Comparison of ENCODE assay signal across 18 cellular contexts in genomic region chr1:56676571-56677035, GRCh38. TPM values are rescaled to one million over a fixed set of nuclear protein-coding genes. Genes with fewer than 3 reads are reported as not detected.
A peak's percentile ranks its signal among the peaks of the same experiment; 100 is the strongest.
DNase-seq lines count a peak whose midpoint lies in the region; ATAC-seq, FAIRE-seq and TF ChIP-seq lines count a peak whose summit lies in the region.
"Had no signal": no experiment of that assay in that cellular context is flagged by ENCODE, and none has a peak within 500 bp of the region (broad histone marks: within the 10 kb centered on the region; RNA-seq: fewer than 3 reads in every experiment).

No MANE protein-coding gene starts in this region.

- no peak for ATAC-seq in left ventricle myocardium superior
- ATAC-seq: activated T-cell treated with anti-CD3 and anti-CD28 coated beads, Interleukin-2, amount 50 U/mL, for 72 hours had no signal

- DNase-seq in DMS53 treated with DMSO at 0.1 percent for 48 hours (lab: John Stamatoyannopoulos, UW; ENCODE audit: unreplicated experiment) = peak; percentile 86
- DNase-seq in M059J (ENCODE audit: low read depth) = peak; percentile 94
- DNase-seq in dedifferentiated amniotic fluid mesenchymal stem cell (ENCODE audit: extremely low spot score) = peak; percentile 51
- DNase-seq in osteoblast (ENCODE audit: insufficient read length, low spot score, missing footprints) = peak; percentile 81
- no peak for DNase-seq in left ventricle myocardium superior
- DNase-seq in BE2C = no peak
- no peak for DNase-seq in frontal cortex (ENCODE audit: low spot score in 2 of 2)
- DNase-seq in globus pallidus (ENCODE audit: low spot score) = no peak
- DNase-seq: activated T-cell treated with anti-CD3 and anti-CD28 coated beads, Interleukin-2, amount 50 U/mL, for 72 hours; central memory CD4-positive, alpha-beta T cell; DMS153; heart left ventricle; NCI-H2081 treated with DMSO at 0.1 percent for 48 hours; tibial artery had no signal

- intact Hi-C loops in left ventricle myocardium superior (cut with micrococcal nuclease) = no loop called here

- FAIRE-seq in frontal cortex (lab: Jason Lieb, UNC) = no peak
- FAIRE-seq: GM18507 had no signal

- H3K79me2 ChIP-seq in osteoblast (ENCODE audit: insufficient read depth, low read length) = no peaks in the 10 kb centered on the region

- H3K27ac ChIP-seq in osteoblast (ENCODE audit: low read depth, low read length) = no peak overlapping the region
- H3K27ac ChIP-seq: prostate gland, tibial artery, VCaP had no signal

- no peak overlapping the region for H3K4me2 ChIP-seq in osteoblast (ENCODE audit: insufficient read depth, low read length)

- H3K9me3 ChIP-seq in osteoblast (ENCODE audit: low read depth, low read length) (no peaks in the 10 kb centered on the region), BE2C (no peaks in the 10 kb centered on the region)
- H3K9me3 ChIP-seq: heart left ventricle, prostate gland, tibial artery had no signal

- H3K4me1 ChIP-seq in osteoblast (ENCODE audit: insufficient read depth, low read length) = peaks cover 3% of the 10 kb centered on the region
- no peaks in the 10 kb centered on the region for H3K4me1 ChIP-seq in BE2C
- H3K4me1 ChIP-seq: prostate gland, tibial artery had no signal

- H2AFZ ChIP-seq in osteoblast (ENCODE audit: low read length) = no peak overlapping the region

- H4K20me1 ChIP-seq in osteoblast (ENCODE audit: insufficient read depth, low read length) = no peaks in the 10 kb centered on the region

- H3K27me3 ChIP-seq in osteoblast (ENCODE audit: insufficient read depth, low read length) = no peaks in the 10 kb centered on the region
- no peaks in the 10 kb centered on the region for H3K27me3 ChIP-seq in BE2C
- H3K27me3 ChIP-seq: heart left ventricle, tibial artery had no signal

- H3K4me3 ChIP-seq in osteoblast (ENCODE audit: insufficient read depth, low read length) (no peak overlapping the region), BE2C (ENCODE audit: low read depth, low read length) (no peak overlapping the region)
- H3K4me3 ChIP-seq: heart left ventricle, prostate gland, tibial artery had no signal

- H3K36me3 ChIP-seq in osteoblast (ENCODE audit: insufficient read depth, low read length) (no peaks in the 10 kb centered on the region), BE2C (no peaks in the 10 kb centered on the region)
- H3K36me3 ChIP-seq: prostate gland, tibial artery had no signal

- TF ChIP-seq CTCF in osteoblast (IDR thresholded peaks at IDR 0.05; ENCODE audit: extremely low read depth, low read depth, low read length) = no peak
- no peak for TF ChIP-seq CTCF in BE2C (IDR thresholded peaks at IDR 0.05; ENCODE audit: low read depth, low read length)

RNA-seq across cellular contexts. Expression of gene PRKAA2, which starts 31.5 kb away (rescaled TPM):
- 2.0 and 3.4 TPM in 2 replicates for total RNA-seq in M059J (2014; rRNA removed; shearing (Covaris generic))
- 0.88 and 1.1 TPM in 2 replicates for total RNA-seq in osteoblast
- 88.0 TPM for total RNA-seq in left ventricle myocardium superior
- not detected for polyA plus RNA-seq in BE2C (2012; ENCODE audit: insufficient read depth, insufficient read length, low read depth)
- 44.4 TPM for total RNA-seq in frontal cortex
- total RNA-seq: activated T-cell treated with anti-CD3 and anti-CD28 coated beads, Interleukin-2, amount 50 U/mL, for 72 hours had no signal
- polyA plus RNA-seq: IgD-negative memory B cell had no signal

Comparison
In these comparisons a context has a peak if more than half of its experiments do, and no peak if none do; other contexts are left out.
1. DNase-seq: peak in DMS53 treated with DMSO at 0.1 percent for 48 hours (single experiment), M059J (single experiment), dedifferentiated amniotic fluid mesenchymal stem cell (single experiment) and osteoblast (single experiment); none in left ventricle myocardium superior (single experiment), BE2C (single experiment), frontal cortex (0 of 2) and globus pallidus (single experiment).
2. RNA of gene PRKAA2, which starts 31.5 kb away (total RNA-seq): 88.0 TPM in left ventricle myocardium superior (single experiment) and 44.4 TPM in frontal cortex (single experiment); 2.0 to 3.4 TPM in M059J and 0.88 to 1.1 TPM in osteoblast; every median in the first group is over 10 times any median in the second.